Comparison of ENCODE assay signal across 1 cellular context in the genomic region with DNA sequence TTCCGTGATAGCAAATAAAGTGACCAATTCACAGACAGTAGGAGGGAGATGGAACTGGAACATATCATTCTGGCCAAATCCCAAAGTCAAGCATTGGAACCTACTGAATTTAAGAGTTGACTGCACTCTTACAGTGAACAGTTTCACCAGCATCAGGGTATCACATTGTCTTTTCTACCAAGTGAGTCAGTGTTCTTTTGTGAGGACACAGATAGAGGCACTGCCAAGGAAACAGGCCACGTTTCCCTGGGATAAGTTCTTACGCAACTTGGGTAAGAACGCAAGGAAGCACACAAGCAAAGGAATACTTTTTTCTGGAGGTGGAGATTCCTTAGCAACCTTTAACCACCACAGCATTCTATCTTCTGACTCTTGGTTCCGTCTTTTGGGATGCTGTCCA.
TF ChIP-seq lines count a peak whose summit lies in the region.

No MANE protein-coding gene starts in this region.

TF ChIP-seq in GM23338, 12 proteins besides CTCF, POLR2A, EP300 and RAD21 (continued from another document):
- TF ChIP-seq, protein P1, sequence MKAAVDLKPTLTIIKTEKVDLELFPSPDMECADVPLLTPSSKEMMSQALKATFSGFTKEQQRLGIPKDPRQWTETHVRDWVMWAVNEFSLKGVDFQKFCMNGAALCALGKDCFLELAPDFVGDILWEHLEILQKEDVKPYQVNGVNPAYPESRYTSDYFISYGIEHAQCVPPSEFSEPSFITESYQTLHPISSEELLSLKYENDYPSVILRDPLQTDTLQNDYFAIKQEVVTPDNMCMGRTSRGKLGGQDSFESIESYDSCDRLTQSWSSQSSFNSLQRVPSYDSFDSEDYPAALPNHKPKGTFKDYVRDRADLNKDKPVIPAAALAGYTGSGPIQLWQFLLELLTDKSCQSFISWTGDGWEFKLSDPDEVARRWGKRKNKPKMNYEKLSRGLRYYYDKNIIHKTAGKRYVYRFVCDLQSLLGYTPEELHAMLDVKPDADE (IDR thresholded peaks at IDR 0.05) = no peak
- TF ChIP-seq, protein P2, sequence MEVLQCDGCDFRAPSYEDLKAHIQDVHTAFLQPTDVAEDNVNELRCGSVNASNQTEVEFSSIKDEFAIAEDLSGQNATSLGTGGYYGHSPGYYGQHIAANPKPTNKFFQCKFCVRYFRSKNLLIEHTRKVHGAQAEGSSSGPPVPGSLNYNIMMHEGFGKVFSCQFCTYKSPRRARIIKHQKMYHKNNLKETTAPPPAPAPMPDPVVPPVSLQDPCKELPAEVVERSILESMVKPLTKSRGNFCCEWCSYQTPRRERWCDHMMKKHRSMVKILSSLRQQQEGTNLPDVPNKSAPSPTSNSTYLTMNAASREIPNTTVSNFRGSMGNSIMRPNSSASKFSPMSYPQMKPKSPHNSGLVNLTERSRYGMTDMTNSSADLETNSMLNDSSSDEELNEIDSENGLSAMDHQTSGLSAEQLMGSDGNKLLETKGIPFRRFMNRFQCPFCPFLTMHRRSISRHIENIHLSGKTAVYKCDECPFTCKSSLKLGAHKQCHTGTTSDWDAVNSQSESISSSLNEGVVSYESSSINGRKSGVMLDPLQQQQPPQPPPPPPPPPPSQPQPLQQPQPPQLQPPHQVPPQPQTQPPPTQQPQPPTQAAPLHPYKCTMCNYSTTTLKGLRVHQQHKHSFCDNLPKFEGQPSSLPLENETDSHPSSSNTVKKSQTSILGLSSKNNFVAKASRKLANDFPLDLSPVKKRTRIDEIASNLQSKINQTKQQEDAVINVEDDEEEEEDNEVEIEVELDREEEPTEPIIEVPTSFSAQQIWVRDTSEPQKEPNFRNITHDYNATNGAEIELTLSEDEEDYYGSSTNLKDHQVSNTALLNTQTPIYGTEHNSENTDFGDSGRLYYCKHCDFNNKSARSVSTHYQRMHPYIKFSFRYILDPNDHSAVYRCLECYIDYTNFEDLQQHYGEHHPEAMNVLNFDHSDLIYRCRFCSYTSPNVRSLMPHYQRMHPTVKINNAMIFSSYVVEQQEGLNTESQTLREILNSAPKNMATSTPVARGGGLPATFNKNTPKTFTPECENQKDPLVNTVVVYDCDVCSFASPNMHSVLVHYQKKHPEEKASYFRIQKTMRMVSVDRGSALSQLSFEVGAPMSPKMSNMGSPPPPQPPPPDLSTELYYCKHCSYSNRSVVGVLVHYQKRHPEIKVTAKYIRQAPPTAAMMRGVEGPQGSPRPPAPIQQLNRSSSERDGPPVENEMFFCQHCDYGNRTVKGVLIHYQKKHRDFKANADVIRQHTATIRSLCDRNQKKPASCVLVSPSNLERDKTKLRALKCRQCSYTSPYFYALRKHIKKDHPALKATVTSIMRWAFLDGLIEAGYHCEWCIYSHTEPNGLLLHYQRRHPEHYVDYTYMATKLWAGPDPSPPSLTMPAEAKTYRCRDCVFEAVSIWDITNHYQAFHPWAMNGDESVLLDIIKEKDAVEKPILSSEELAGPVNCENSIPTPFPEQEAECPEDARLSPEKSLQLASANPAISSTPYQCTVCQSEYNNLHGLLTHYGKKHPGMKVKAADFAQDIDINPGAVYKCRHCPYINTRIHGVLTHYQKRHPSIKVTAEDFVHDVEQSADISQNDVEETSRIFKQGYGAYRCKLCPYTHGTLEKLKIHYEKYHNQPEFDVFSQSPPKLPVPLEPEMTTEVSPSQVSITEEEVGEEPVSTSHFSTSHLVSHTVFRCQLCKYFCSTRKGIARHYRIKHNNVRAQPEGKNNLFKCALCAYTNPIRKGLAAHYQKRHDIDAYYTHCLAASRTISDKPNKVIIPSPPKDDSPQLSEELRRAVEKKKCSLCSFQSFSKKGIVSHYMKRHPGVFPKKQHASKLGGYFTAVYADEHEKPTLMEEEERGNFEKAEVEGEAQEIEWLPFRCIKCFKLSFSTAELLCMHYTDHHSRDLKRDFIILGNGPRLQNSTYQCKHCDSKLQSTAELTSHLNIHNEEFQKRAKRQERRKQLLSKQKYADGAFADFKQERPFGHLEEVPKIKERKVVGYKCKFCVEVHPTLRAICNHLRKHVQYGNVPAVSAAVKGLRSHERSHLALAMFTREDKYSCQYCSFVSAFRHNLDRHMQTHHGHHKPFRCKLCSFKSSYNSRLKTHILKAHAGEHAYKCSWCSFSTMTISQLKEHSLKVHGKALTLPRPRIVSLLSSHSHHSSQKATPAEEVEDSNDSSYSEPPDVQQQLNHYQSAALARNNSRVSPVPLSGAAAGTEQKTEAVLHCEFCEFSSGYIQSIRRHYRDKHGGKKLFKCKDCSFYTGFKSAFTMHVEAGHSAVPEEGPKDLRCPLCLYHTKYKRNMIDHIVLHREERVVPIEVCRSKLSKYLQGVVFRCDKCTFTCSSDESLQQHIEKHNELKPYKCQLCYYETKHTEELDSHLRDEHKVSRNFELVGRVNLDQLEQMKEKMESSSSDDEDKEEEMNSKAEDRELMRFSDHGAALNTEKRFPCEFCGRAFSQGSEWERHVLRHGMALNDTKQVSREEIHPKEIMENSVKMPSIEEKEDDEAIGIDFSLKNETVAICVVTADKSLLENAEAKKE (CRISPR knock-in tag; IDR thresholded peaks at IDR 0.05) = no peak
- TF ChIP-seq JUNB (IDR thresholded peaks at IDR 0.05; ENCODE audit: unreplicated experiment) = no peak
